In genomic region chr13:85970727-85971126, GRCh38 we compare ENCODE assay signal across 16 cellular contexts.
DNase-seq lines count a peak whose midpoint lies in the region; ATAC-seq, FAIRE-seq and TF ChIP-seq lines count a peak whose summit lies in the region.
"Had no signal": no experiment of that assay in that cellular context is flagged by ENCODE, and none has a peak within 500 bp of the region (broad histone marks: within the 10 kb centered on the region; RNA-seq: fewer than 3 reads in every experiment).

No MANE protein-coding gene starts in this region.

- RAD21 ChIA-PET in HCT116 (lab: Charles Lee; ENCODE audit: low non-redundant PET in 1 of 2, low total read pairs in 2 of 2, uncharacterized antibody in 2 of 2, unreplicated experiment in 2 of 2) = no interaction called here

- H3K9me3 Mint-ChIP-seq in neural progenitor cell (no peaks in the 10 kb centered on the region), immature natural killer cell (peaks cover 4 to 24% (median 8%) of the 10 kb centered on the region in 6 donors)

- TF ChIP-seq POLR2A in HCT116 (IDR thresholded peaks at IDR 0.05; ENCODE audit: borderline replicate concordance, extremely low read depth, insufficient read depth, insufficient read length) = no peak

- H3K4me1 ChIP-seq in HCT116 (ENCODE audit: control insufficient read depth in 1 of 2, insufficient read depth in 2 of 2, low read length in 2 of 2) (peaks cover 0 to 12% of the 10 kb centered on the region in 2 experiments; a peak in 2 of 4 replicates), neural progenitor cell (no peaks in the 10 kb centered on the region)
- H3K4me1 ChIP-seq: body of pancreas, testis had no signal

- intact Hi-C loops in HCT116 (cut with micrococcal nuclease) = loop anchor here (10.0 kb wide), 1 partner anchor 1304 kb away; no protein-coding TSS in a partner anchor

- no peak for ATAC-seq in HCT116
- no peak for ATAC-seq in GM21423 (IDR thresholded peaks at IDR 0.05; ENCODE audit: unreplicated experiment)
- ATAC-seq: body of pancreas, heart right ventricle, T-helper 17 cell had no signal

- CTCF ChIA-PET in HCT116 (lab: Charles Lee) = interaction anchor here (0.6 kb wide), 1 partner anchor 877 kb away, joined by 3 read pairs; no protein-coding TSS in a partner anchor

- TF ChIP-seq RAD21 in HCT116 (IDR thresholded peaks at IDR 0.05; ENCODE audit: low read depth) = peak; percentile 29; the same call in 1 of the 2 replicates

- H3K79me2 ChIP-seq in HCT116 (ENCODE audit: insufficient read depth, low read length) = no peaks in the 10 kb centered on the region
- no peaks in the 10 kb centered on the region for H3K79me2 ChIP-seq in neural progenitor cell (ENCODE audit: low read depth)

- H3K27ac Mint-ChIP-seq in neural progenitor cell (no peak overlapping the region), immature natural killer cell (no peak overlapping the region)
- H3K27ac Mint-ChIP-seq: activated CD4-positive, alpha-beta T cell treated with anti-CD3 and anti-CD28 coated beads, Interleukin-2, amount 10 ng/mL, durations not matched to agents 7 days and 5 days; IgD-negative memory B cell; T-helper 17 cell had no signal

- no peaks in the 10 kb centered on the region for H3F3A ChIP-seq in neural progenitor cell (ENCODE audit: low read depth)

- POLR2A ChIA-PET in HCT116 (lab: Charles Lee) = no interaction called here

- no peaks in the 10 kb centered on the region for H3K36me3 ChIP-seq in HCT116 (ENCODE audit: control insufficient read depth in 1 of 2, insufficient read depth in 2 of 2, low read length in 2 of 2)
- H3K36me3 ChIP-seq in neural progenitor cell = no peaks in the 10 kb centered on the region
- H3K36me3 ChIP-seq: heart right ventricle, ovary had no signal

- no peaks in the 10 kb centered on the region for H3K9me2 ChIP-seq in HCT116 (ENCODE audit: insufficient read depth)

- H3K36me3 Mint-ChIP-seq in neural progenitor cell (no peaks in the 10 kb centered on the region), immature natural killer cell (no peaks in the 10 kb centered on the region)

- H3K27ac ChIP-seq in HCT116 (ENCODE audit: low read depth, low read length) (no peak overlapping the region), neural progenitor cell (no peak overlapping the region)
- H3K27ac ChIP-seq: body of pancreas, heart right ventricle, ovary, testis had no signal

- H3K27me3 ChIP-seq in HCT116 (ENCODE audit: insufficient read depth, low read length) (no peaks in the 10 kb centered on the region), neural progenitor cell (no peaks in the 10 kb centered on the region)
- H3K27me3 ChIP-seq: body of pancreas, heart right ventricle, ovary, testis had no signal

- H4K20me1 ChIP-seq in HCT116 (ENCODE audit: insufficient read depth) (no peaks in the 10 kb centered on the region; the same call in 1 of the 2 replicates), neural progenitor cell (ENCODE audit: low read depth) (no peaks in the 10 kb centered on the region)

- H3K4me3 Mint-ChIP-seq in neural progenitor cell = no peak overlapping the region
- H3K4me3 Mint-ChIP-seq in immature natural killer cell = no peak overlapping the region
- H3K4me3 Mint-ChIP-seq: activated CD4-positive, alpha-beta T cell treated with anti-CD3 and anti-CD28 coated beads, Interleukin-2, amount 10 ng/mL, durations not matched to agents 7 days and 5 days; IgD-negative memory B cell; T-helper 17 cell had no signal

- no peak overlapping the region for H3K9ac ChIP-seq in HCT116 (ENCODE audit: low read length)
- H3K9ac ChIP-seq in neural progenitor cell = no peak overlapping the region

- no peak overlapping the region for H3K4me2 ChIP-seq in HCT116 (ENCODE audit: low read length)
- no peak overlapping the region for H3K4me2 ChIP-seq in neural progenitor cell

- H3K27me3 Mint-ChIP-seq in neural progenitor cell (ENCODE audit: insufficient read depth, low read depth) = no peaks in the 10 kb centered on the region
- no peaks in the 10 kb centered on the region for H3K27me3 Mint-ChIP-seq in immature natural killer cell (ENCODE audit: low read depth in 3 of 3)
- H3K27me3 Mint-ChIP-seq: activated CD4-positive, alpha-beta T cell treated with anti-CD3 and anti-CD28 coated beads, Interleukin-2, amount 10 ng/mL, durations not matched to agents 7 days and 5 days; IgD-negative memory B cell; T-helper 17 cell had no signal

- TF ChIP-seq CTCF in HCT116 (IDR thresholded peaks at IDR 0.05 in 2 of 3, conservative IDR thresholded peaks at IDR 0.05 in 1 of 3; ENCODE audit: borderline replicate concordance in 1 of 3, insufficient read depth in 1 of 3, low read depth in 2 of 3, low read length in 2 of 3) = no peak; a peak in 1 of 6 replicates
- peak; percentile 48 for TF ChIP-seq CTCF in neural progenitor cell (IDR thresholded peaks at IDR 0.05)

- no peaks in the 10 kb centered on the region for H3K4me1 Mint-ChIP-seq in neural progenitor cell
- no peaks in the 10 kb centered on the region for H3K4me1 Mint-ChIP-seq in immature natural killer cell
- H3K4me1 Mint-ChIP-seq: activated CD4-positive, alpha-beta T cell treated with anti-CD3 and anti-CD28 coated beads, Interleukin-2, amount 10 ng/mL, durations not matched to agents 7 days and 5 days; IgD-negative memory B cell; T-helper 17 cell had no signal

- H3K9me3 ChIP-seq in HCT116 (ENCODE audit: control insufficient read depth in 1 of 2, insufficient read depth in 1 of 2, low read depth in 1 of 2, low read length in 2 of 2) (no peaks in the 10 kb centered on the region; a peak in 1 of 4 replicates), neural progenitor cell (ENCODE audit: low read depth) (no peaks in the 10 kb centered on the region)
- H3K9me3 ChIP-seq: body of pancreas, ovary, testis had no signal

- no peak overlapping the region for H3K4me3 ChIP-seq in HCT116 (replicated peaks in 1 of 2; ENCODE audit: low read depth in 1 of 2, low read length in 2 of 2)
- no peak overlapping the region for H3K4me3 ChIP-seq in neural progenitor cell
- H3K4me3 ChIP-seq: body of pancreas, heart right ventricle, ovary, testis had no signal

- no TSS peak for BruUV-seq in HCT116 (replicated peaks; lab: Mats Ljungman, UMichigan)

- DNase-seq in HCT116 (ENCODE audit: low read depth, low spot score) = no peak
- peak; percentile 18 for DNase-seq in NCI-H526 treated with DMSO at 0.1 percent for 48 hours (lab: John Stamatoyannopoulos, UW)
- no peak for DNase-seq in neural progenitor cell (ENCODE audit: low spot score)
- DNase-seq in immature natural killer cell = no peak
- DNase-seq in HTR-8/SVneo (ENCODE audit: insufficient read length, low spot score) = no peak
- DNase-seq: activated CD4-positive, alpha-beta T cell treated with anti-CD3 and anti-CD28 coated beads, Interleukin-2, amount 10 ng/mL, durations not matched to agents 7 days and 5 days; body of pancreas; heart right ventricle; NCI-H2081; ovary; stimulated activated CD4-positive, alpha-beta T cell treated with anti-CD3 and anti-CD28 coated beads, Interleukin-12 subunit alpha, Interleukin-12 subunit beta, amount 100 ng/mL, for 4 hours; T-helper 17 cell; testis had no signal

- no peak overlapping the region for H2AFZ ChIP-seq in HCT116 (ENCODE audit: low read depth, low read length, poor library complexity, severe bottlenecking)
- H2AFZ ChIP-seq in neural progenitor cell (replicated peaks) = no peak overlapping the region

- FAIRE-seq in colon (lab: Jason Lieb, UNC) (peak; percentile 51), HTR-8/SVneo (lab: Jason Lieb, UNC) (no peak)

TF ChIP-seq in HCT116, 20 proteins besides CTCF, POLR2A, EP300 and RAD21 (continues in another document):
- TF ChIP-seq, protein P1, sequence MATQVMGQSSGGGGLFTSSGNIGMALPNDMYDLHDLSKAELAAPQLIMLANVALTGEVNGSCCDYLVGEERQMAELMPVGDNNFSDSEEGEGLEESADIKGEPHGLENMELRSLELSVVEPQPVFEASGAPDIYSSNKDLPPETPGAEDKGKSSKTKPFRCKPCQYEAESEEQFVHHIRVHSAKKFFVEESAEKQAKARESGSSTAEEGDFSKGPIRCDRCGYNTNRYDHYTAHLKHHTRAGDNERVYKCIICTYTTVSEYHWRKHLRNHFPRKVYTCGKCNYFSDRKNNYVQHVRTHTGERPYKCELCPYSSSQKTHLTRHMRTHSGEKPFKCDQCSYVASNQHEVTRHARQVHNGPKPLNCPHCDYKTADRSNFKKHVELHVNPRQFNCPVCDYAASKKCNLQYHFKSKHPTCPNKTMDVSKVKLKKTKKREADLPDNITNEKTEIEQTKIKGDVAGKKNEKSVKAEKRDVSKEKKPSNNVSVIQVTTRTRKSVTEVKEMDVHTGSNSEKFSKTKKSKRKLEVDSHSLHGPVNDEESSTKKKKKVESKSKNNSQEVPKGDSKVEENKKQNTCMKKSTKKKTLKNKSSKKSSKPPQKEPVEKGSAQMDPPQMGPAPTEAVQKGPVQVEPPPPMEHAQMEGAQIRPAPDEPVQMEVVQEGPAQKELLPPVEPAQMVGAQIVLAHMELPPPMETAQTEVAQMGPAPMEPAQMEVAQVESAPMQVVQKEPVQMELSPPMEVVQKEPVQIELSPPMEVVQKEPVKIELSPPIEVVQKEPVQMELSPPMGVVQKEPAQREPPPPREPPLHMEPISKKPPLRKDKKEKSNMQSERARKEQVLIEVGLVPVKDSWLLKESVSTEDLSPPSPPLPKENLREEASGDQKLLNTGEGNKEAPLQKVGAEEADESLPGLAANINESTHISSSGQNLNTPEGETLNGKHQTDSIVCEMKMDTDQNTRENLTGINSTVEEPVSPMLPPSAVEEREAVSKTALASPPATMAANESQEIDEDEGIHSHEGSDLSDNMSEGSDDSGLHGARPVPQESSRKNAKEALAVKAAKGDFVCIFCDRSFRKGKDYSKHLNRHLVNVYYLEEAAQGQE (IDR thresholded peaks at IDR 0.05; ENCODE audit: low read depth) = no peak
- TF ChIP-seq TCF7L2 (IDR thresholded peaks at IDR 0.05; ENCODE audit: borderline replicate concordance, extremely low read depth, insufficient read depth, insufficient read length) = no peak
- TF ChIP-seq, protein P2, sequence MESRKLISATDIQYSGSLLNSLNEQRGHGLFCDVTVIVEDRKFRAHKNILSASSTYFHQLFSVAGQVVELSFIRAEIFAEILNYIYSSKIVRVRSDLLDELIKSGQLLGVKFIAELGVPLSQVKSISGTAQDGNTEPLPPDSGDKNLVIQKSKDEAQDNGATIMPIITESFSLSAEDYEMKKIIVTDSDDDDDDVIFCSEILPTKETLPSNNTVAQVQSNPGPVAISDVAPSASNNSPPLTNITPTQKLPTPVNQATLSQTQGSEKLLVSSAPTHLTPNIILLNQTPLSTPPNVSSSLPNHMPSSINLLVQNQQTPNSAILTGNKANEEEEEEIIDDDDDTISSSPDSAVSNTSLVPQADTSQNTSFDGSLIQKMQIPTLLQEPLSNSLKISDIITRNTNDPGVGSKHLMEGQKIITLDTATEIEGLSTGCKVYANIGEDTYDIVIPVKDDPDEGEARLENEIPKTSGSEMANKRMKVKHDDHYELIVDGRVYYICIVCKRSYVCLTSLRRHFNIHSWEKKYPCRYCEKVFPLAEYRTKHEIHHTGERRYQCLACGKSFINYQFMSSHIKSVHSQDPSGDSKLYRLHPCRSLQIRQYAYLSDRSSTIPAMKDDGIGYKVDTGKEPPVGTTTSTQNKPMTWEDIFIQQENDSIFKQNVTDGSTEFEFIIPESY (IDR thresholded peaks at IDR 0.05; ENCODE audit: extremely low read depth, insufficient replicate concordance, low read length) = no peak
- TF ChIP-seq SIN3A (IDR thresholded peaks at IDR 0.05; ENCODE audit: low read depth) = no peak
- no peak for TF ChIP-seq ZNF274 (IDR thresholded peaks at IDR 0.05; ENCODE audit: low read depth, low read length)
- no peak for TF ChIP-seq ZFX (IDR thresholded peaks at IDR 0.05)
